16 cellular contexts compared by ENCODE assay signal in genomic region chr19:52069653-52070052, GRCh38. TPM values are rescaled to one million over a fixed set of nuclear protein-coding genes. Genes with fewer than 3 reads are reported as not detected.
DNase-seq lines count a peak whose midpoint lies in the region; TF ChIP-seq lines count a peak whose summit lies in the region.
"Had no signal": no experiment of that assay in that cellular context is flagged by ENCODE, and none has a peak within 500 bp of the region (broad histone marks: within the 10 kb centered on the region; RNA-seq: fewer than 3 reads in every experiment).

No MANE protein-coding gene starts in this region.

- no peaks in the 10 kb centered on the region for H3K27me3 Mint-ChIP-seq in endodermal cell (ENCODE audit: insufficient read depth)
- H3K27me3 Mint-ChIP-seq: CD4-positive, alpha-beta T cell had no signal

- H3K23ac ChIP-seq in mesendoderm (ENCODE audit: low read length) = no peak overlapping the region

- no peak for TF ChIP-seq CTCF in endodermal cell (conservative IDR thresholded peaks at IDR 0.05)
- no peak for TF ChIP-seq CTCF in thyroid gland (IDR thresholded peaks at IDR 0.05)

- no peak overlapping the region for H3K4me3 Mint-ChIP-seq in endodermal cell
- H3K4me3 Mint-ChIP-seq: CD4-positive, alpha-beta T cell had no signal

- H3K56ac ChIP-seq in mesendoderm (ENCODE audit: low read length) = no peak overlapping the region

- H4K5ac ChIP-seq in mesendoderm (ENCODE audit: low read length) = no peak overlapping the region

- H3K4me3 ChIP-seq in adipocyte (ENCODE audit: low read length) (peak overlapping the region; percentile 25), endodermal cell (ENCODE audit: low read length) (peak overlapping the region; percentile 44), mesendoderm (ENCODE audit: low read length) (peak overlapping the region; percentile 24), subcutaneous abdominal adipose tissue (ENCODE audit: low read depth in 1 of 5, low read length in 5 of 5) (peak overlapping the region in 4 of 5 donors; percentile 30 to 55 (median 44)), SJCRH30 (no peak overlapping the region), thyroid gland (replicated peaks in 1 of 3) (no peak overlapping the region)
- H3K4me3 ChIP-seq: GM23248, HAP-1 had no signal

- H3K36me3 ChIP-seq in adipocyte (ENCODE audit: control insufficient read depth, insufficient read depth, low read length, severe bottlenecking) (peaks cover 99% of the 10 kb centered on the region), endodermal cell (ENCODE audit: control insufficient read depth, insufficient read depth, low read length) (peaks cover 95% of the 10 kb centered on the region), mesendoderm (ENCODE audit: control insufficient read depth, insufficient read depth, low read length) (peaks cover 7% of the 10 kb centered on the region), subcutaneous abdominal adipose tissue (ENCODE audit: control insufficient read depth in 5 of 5, insufficient read depth in 5 of 5, low read length in 5 of 5) (peaks cover 58 to 84% (median 78%) of the 10 kb centered on the region in 5 donors), SJCRH30 (peaks cover 96% of the 10 kb centered on the region), thyroid gland (peaks cover 60 to 62% of the 10 kb centered on the region in 2 donors)
- H3K36me3 ChIP-seq: HAP-1 had no signal

- H2BK120ac ChIP-seq in mesendoderm (ENCODE audit: low read depth, low read length) = no peak overlapping the region

- no peaks in the 10 kb centered on the region for H3K4me1 ChIP-seq in adipocyte (ENCODE audit: control insufficient read depth, insufficient read depth, low read length)
- no peaks in the 10 kb centered on the region for H3K4me1 ChIP-seq in endodermal cell (ENCODE audit: control insufficient read depth, insufficient read depth, low read length)
- no peaks in the 10 kb centered on the region for H3K4me1 ChIP-seq in mesendoderm (ENCODE audit: control insufficient read depth, low read depth, low read length)
- no peaks in the 10 kb centered on the region for H3K4me1 ChIP-seq in subcutaneous abdominal adipose tissue (ENCODE audit: control insufficient read depth in 5 of 5, insufficient read depth in 5 of 5, low read length in 5 of 5)
- H3K4me1 ChIP-seq in SJCRH30 = no peaks in the 10 kb centered on the region
- no peaks in the 10 kb centered on the region for H3K4me1 ChIP-seq in thyroid gland
- H3K4me1 ChIP-seq: Caco-2, HAP-1 had no signal

- no peaks in the 10 kb centered on the region for H3K27me3 ChIP-seq in adipocyte (replicated peaks; ENCODE audit: control insufficient read depth, insufficient read depth, low read length)
- no peaks in the 10 kb centered on the region for H3K27me3 ChIP-seq in endodermal cell (ENCODE audit: control insufficient read depth, insufficient read depth, low read length, poor library complexity, severe bottlenecking)
- H3K27me3 ChIP-seq in mesendoderm (ENCODE audit: insufficient read depth, low read length, poor library complexity) = no peaks in the 10 kb centered on the region
- no peaks in the 10 kb centered on the region for H3K27me3 ChIP-seq in subcutaneous abdominal adipose tissue (ENCODE audit: control insufficient read depth in 5 of 5, insufficient read depth in 4 of 5, low read length in 5 of 5)
- H3K27me3 ChIP-seq in SJCRH30 = no peaks in the 10 kb centered on the region
- H3K27me3 ChIP-seq in thyroid gland = no peaks in the 10 kb centered on the region

- peaks cover 98% of the 10 kb centered on the region for H3K36me3 Mint-ChIP-seq in endodermal cell (ENCODE audit: low read depth)

- H3K4me1 Mint-ChIP-seq in endodermal cell = no peaks in the 10 kb centered on the region

- H3K79me2 ChIP-seq in mesendoderm (ENCODE audit: control insufficient read depth, insufficient read depth, low read length) = no peaks in the 10 kb centered on the region

- no peak overlapping the region for H4K8ac ChIP-seq in mesendoderm (ENCODE audit: low read depth, low read length)

- no peak overlapping the region for H2BK15ac ChIP-seq in mesendoderm (replicated peaks; ENCODE audit: low read depth)

- intact Hi-C loops in thyroid gland (cut with DNase I) = no loop called here

- H3K4ac ChIP-seq in mesendoderm (ENCODE audit: low read depth, low read length) = no peak overlapping the region

- no peak overlapping the region for H3K18ac ChIP-seq in mesendoderm (ENCODE audit: low read length)

- DNase-seq in adipocyte (ENCODE audit: low read depth) (no peak), endodermal cell (no peak), mesendoderm (no peak), SJCRH30 (no peak), thyroid gland (no peak), NCI-H2029 treated with DMSO at 0.1 percent for 48 hours (lab: John Stamatoyannopoulos, UW) (no peak)
- DNase-seq in activated T-cell treated with anti-CD3 and anti-CD28 coated beads, Interleukin-2, amount 50 U/mL, for 48 hours = no peak
- DNase-seq: AML-193; Caco-2; CD4-positive, alpha-beta T cell; GM23248; IMR-90 had no signal

- H3K4me2 ChIP-seq in mesendoderm (ENCODE audit: low read length) = no peak overlapping the region

- H2BK5ac ChIP-seq in mesendoderm (ENCODE audit: low read length) = no peak overlapping the region

- peaks cover 88% of the 10 kb centered on the region for H3K9me3 Mint-ChIP-seq in endodermal cell

- no peaks in the 10 kb centered on the region for H3K79me1 ChIP-seq in mesendoderm (ENCODE audit: low read length)

- H3K9me3 ChIP-seq in adipocyte (ENCODE audit: control insufficient read depth, low read length) (peaks cover 99% of the 10 kb centered on the region), endodermal cell (ENCODE audit: control insufficient read depth, low read length) (peaks cover 100% of the 10 kb centered on the region), subcutaneous abdominal adipose tissue (ENCODE audit: control insufficient read depth in 5 of 5, low read length in 5 of 5) (peaks cover 65 to 85% (median 81%) of the 10 kb centered on the region in 5 donors), SJCRH30 (replicated peaks) (peaks cover 53% of the 10 kb centered on the region), thyroid gland (no peaks in the 10 kb centered on the region)
- H3K9me3 ChIP-seq: HAP-1 had no signal

- H2AK5ac ChIP-seq in mesendoderm (ENCODE audit: low read length) = no peak overlapping the region

- no peak overlapping the region for H3K27ac Mint-ChIP-seq in endodermal cell
- H3K27ac Mint-ChIP-seq: CD4-positive, alpha-beta T cell had no signal

- TF ChIP-seq POLR2A in thyroid gland (IDR thresholded peaks at IDR 0.05) = no peak

- no peak overlapping the region for H3K27ac ChIP-seq in endodermal cell (ENCODE audit: low read depth, low read length)
- no peak overlapping the region for H3K27ac ChIP-seq in mesendoderm (ENCODE audit: low read depth, low read length)
- no peak overlapping the region for H3K27ac ChIP-seq in subcutaneous abdominal adipose tissue (ENCODE audit: low read depth, low read length)
- no peak overlapping the region for H3K27ac ChIP-seq in SJCRH30
- no peak overlapping the region for H3K27ac ChIP-seq in thyroid gland
- H3K27ac ChIP-seq: C4-2B, GM23248, HL-60 had no signal

- WGBS in endodermal cell (ENCODE audit: insufficient coverage in 1 of 2, insufficient read length in 1 of 2), 2 experiments = 56 to 96% methylated on average over 1 of the region's 2 CpGs
- WGBS in mesendoderm (ENCODE audit: extremely low coverage, insufficient coverage, low lambda C conversion rate) = no CpG with 5 or more reads among the region's 2 CpGs
- 90 to 93% methylated on average over 2 of the region's 2 CpGs for WGBS in thyroid gland, 2 donors

- H3K9ac ChIP-seq in adipocyte (ENCODE audit: low read length) (no peak overlapping the region), endodermal cell (ENCODE audit: extremely low read depth, low read length, poor library complexity, severe bottlenecking) (no peak overlapping the region), mesendoderm (ENCODE audit: low read length) (no peak overlapping the region), subcutaneous abdominal adipose tissue (ENCODE audit: low read length in 5 of 5) (no peak overlapping the region)
- H3K9ac ChIP-seq: GM23248 had no signal

RNA-seq across cellular contexts. Expression of gene ZNF432, which starts 21.0 kb away (rescaled TPM):
- total RNA-seq in endodermal cell (10 to 100 TPM; 21.3 to 31.0 TPM), thyroid gland (10 to 100 TPM; 12.9 to 20.9 (median 16.6) TPM)
- 14.9 TPM for polyA plus RNA-seq in endodermal cell (2013, experiment 1 of 2)
- polyA plus RNA-seq in endodermal cell (2013, experiment 2 of 2) = 17.3 TPM
- polyA plus RNA-seq in mesendoderm (2013, experiment 1 of 2) = 4.6 TPM
- polyA plus RNA-seq in mesendoderm (2013, experiment 2 of 2) = 4.5 TPM
- total RNA-seq in SJCRH30 (2014; rRNA removed; shearing (Covaris generic)) = 8.6 and 10.0 TPM in 2 replicates

RNA-seq across cellular contexts. Expression of gene ZNF841, which starts 25.9 kb away (rescaled TPM):
- total RNA-seq in endodermal cell (10 to 100 TPM; 27.3 to 37.7 TPM), thyroid gland (10 to 100 TPM; 14.9 to 23.9 (median 18.0) TPM)
- polyA plus RNA-seq in endodermal cell (2013, experiment 1 of 2) = 6.8 TPM
- polyA plus RNA-seq in endodermal cell (2013, experiment 2 of 2) = 6.1 TPM
- polyA plus RNA-seq in mesendoderm (2013, experiment 1 of 2) = 6.4 TPM
- polyA plus RNA-seq in mesendoderm (2013, experiment 2 of 2) = 7.1 TPM
- total RNA-seq in SJCRH30 (2014; rRNA removed; shearing (Covaris generic)) = 11.1 and 13.5 TPM in 2 replicates

RNA-seq across cellular contexts. Expression of gene ZNF614, which starts 41.5 kb away (rescaled TPM):
- total RNA-seq in endodermal cell (10 to 100 TPM; 46.2 to 66.7 TPM), thyroid gland (10 to 100 TPM; 10.6 to 17.6 (median 14.0) TPM)
- 18.5 TPM for polyA plus RNA-seq in endodermal cell (2013, experiment 1 of 2)
- 19.8 TPM for polyA plus RNA-seq in endodermal cell (2013, experiment 2 of 2)
- polyA plus RNA-seq in mesendoderm (2013, experiment 1 of 2) = 15.5 TPM
- 15.7 TPM for polyA plus RNA-seq in mesendoderm (2013, experiment 2 of 2)
- 22.3 TPM in 2 replicates for total RNA-seq in SJCRH30 (2014; rRNA removed; shearing (Covaris generic))

Comparison
In these comparisons a context has a peak if more than half of its experiments do, and no peak if none do; other contexts are left out.
1. H3K4me3 ChIP-seq: peak in adipocyte (single experiment), endodermal cell (single experiment), mesendoderm (single experiment) and subcutaneous abdominal adipose tissue (4 of 5); none in SJCRH30 (single experiment) and thyroid gland (0 of 3).